9 cellular contexts compared by ENCODE assay signal in the genomic region with DNA sequence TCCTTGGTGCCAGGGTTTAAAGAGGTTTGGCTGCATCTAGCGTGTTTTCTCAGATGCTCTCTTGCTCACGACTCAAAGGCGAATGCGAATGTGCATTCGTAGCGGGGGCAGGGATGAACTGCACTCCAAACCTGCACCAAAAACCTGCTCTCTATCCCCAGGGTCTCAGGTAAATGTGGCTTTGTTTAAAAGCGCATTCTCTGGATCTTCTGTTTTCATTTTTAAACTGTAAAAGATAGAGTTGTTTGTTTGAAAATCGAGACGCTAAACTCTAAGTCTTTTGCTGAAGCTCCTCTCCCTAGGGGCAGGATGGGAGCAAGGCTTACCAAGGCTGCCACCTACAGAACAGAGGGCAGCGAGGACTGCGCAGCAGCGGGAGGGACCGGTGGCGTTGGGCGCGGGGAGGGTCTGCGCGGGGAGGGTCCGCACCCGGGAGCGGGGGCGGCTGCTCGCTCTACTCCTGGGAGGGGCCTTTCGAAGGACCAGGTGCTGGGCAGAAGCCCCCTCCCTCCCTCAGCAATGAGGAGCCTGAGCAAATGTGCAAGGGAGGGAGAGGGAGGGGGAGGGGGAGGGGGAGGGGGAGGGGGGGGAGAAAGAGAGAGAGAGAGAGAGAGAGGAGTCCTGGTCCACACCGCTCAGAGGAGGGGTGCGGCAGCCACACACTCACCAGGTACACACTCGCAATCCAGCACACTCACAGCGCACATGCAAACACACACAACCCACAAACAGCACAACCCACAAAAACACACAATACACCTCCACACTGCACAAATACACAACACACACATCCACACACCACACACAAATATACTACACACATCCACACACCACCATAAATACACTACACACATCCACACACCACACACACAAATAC.
DNase-seq lines count a peak whose midpoint lies in the region; ATAC-seq and TF ChIP-seq lines count a peak whose summit lies in the region.
"Had no signal": no experiment of that assay in that cellular context is flagged by ENCODE, and none has a peak within 500 bp of the region (broad histone marks: within the 10 kb centered on the region; RNA-seq: fewer than 3 reads in every experiment).

No MANE protein-coding gene starts in this region.

- no peaks in the 10 kb centered on the region for H3K9me3 Mint-ChIP-seq in stimulated activated memory B cell treated with anti-CD40 and anti-IgM and Interleukin-4, amounts not matched to agents 10 μg/mL and 1 μg/mL and 100 μg/mL, for 72 hours

- H3K9me3 ChIP-seq in WERI-Rb-1 (ENCODE audit: severe bottlenecking), result no peaks in the 10 kb centered on the region

- no peaks in the 10 kb centered on the region for H3K27me3 ChIP-seq in WERI-Rb-1 (ENCODE audit: insufficient read depth, low read depth, severe bottlenecking)

- peak; percentile 66 for DNase-seq in GM13977 (ENCODE audit: low spot score)
- peak; percentile 70 for DNase-seq in WERI-Rb-1
- peak in 39 of 51 donors; percentile 4 to 87 (median 34) for DNase-seq in hypothalamus (lab: John Stamatoyannopoulos, UW)
- DNase-seq in SIG-M5 treated with dmso at 0.1 percent for 504 hours (lab: John Stamatoyannopoulos, UW; ENCODE audit: unreplicated experiment), result no peak
- DNase-seq in activated effector memory CD4-positive, alpha-beta T cell treated with Interleukin-2 at 50 U/mL for 16 hours, result no peak
- no peak for DNase-seq in activated effector memory CD4-positive, alpha-beta T cell treated with anti-CD3 and anti-CD28 coated beads, Interleukin-2, amount 50 U/mL, for 16 hours
- no peak for DNase-seq in NCI-H2196 (lab: John Stamatoyannopoulos, UW; ENCODE audit: unreplicated experiment)

- peak; percentile 48 for ATAC-seq in stimulated activated memory B cell treated with anti-CD40 and anti-IgM and Interleukin-4, amounts not matched to agents 10 μg/mL and 1 μg/mL and 100 μg/mL, for 72 hours
- ATAC-seq: naive thymus-derived CD8-positive, alpha-beta T cell had no signal

- H3K4me1 Mint-ChIP-seq in stimulated activated memory B cell treated with anti-CD40 and anti-IgM and Interleukin-4, amounts not matched to agents 10 μg/mL and 1 μg/mL and 100 μg/mL, for 72 hours, result no peaks in the 10 kb centered on the region

- no peaks in the 10 kb centered on the region for H3K36me3 ChIP-seq in WERI-Rb-1

- H3K27ac ChIP-seq in WERI-Rb-1, result peak overlapping the region; percentile 85

- peak; percentile 49 for TF ChIP-seq CTCF in GM13977 (IDR thresholded peaks at IDR 0.05; ENCODE audit: extremely low read depth, insufficient read depth, missing control alignments)
- peak; percentile 42; the same call in 1 of the 2 replicates for TF ChIP-seq CTCF in WERI-Rb-1 (IDR thresholded peaks at IDR 0.05; ENCODE audit: low read depth, low read length)

- H3K4me3 ChIP-seq in WERI-Rb-1 (ENCODE audit: low read depth, low read length), result peak overlapping the region; percentile 53

- H3K36me3 Mint-ChIP-seq in stimulated activated memory B cell treated with anti-CD40 and anti-IgM and Interleukin-4, amounts not matched to agents 10 μg/mL and 1 μg/mL and 100 μg/mL, for 72 hours, result no peaks in the 10 kb centered on the region
- H3K36me3 Mint-ChIP-seq: naive thymus-derived CD8-positive, alpha-beta T cell had no signal

- H3K4me3 Mint-ChIP-seq in stimulated activated memory B cell treated with anti-CD40 and anti-IgM and Interleukin-4, amounts not matched to agents 10 μg/mL and 1 μg/mL and 100 μg/mL, for 72 hours, result no peak overlapping the region

- no peaks in the 10 kb centered on the region for H3K27me3 Mint-ChIP-seq in stimulated activated memory B cell treated with anti-CD40 and anti-IgM and Interleukin-4, amounts not matched to agents 10 μg/mL and 1 μg/mL and 100 μg/mL, for 72 hours

- in situ Hi-C loops in GM13977 (cut with MboI; ENCODE audit: low pct_unique_long_range_greater_than_20kb, low sequenced_read_pairs, unreplicated experiment), result no loop called here

- H3K27ac Mint-ChIP-seq in stimulated activated memory B cell treated with anti-CD40 and anti-IgM and Interleukin-4, amounts not matched to agents 10 μg/mL and 1 μg/mL and 100 μg/mL, for 72 hours, result no peak overlapping the region

Comparison
In these comparisons a context has a peak if more than half of its experiments do, and no peak if none do; other contexts are left out.
1. DNase-seq: peak in GM13977 (single experiment), WERI-Rb-1 (single experiment) and hypothalamus (39 of 51); none in SIG-M5 treated with dmso at 0.1 percent for 504 hours (single experiment), activated effector memory CD4-positive, alpha-beta T cell treated with Interleukin-2 at 50 U/mL for 16 hours (single experiment), activated effector memory CD4-positive, alpha-beta T cell treated with anti-CD3 and anti-CD28 coated beads, Interleukin-2, amount 50 U/mL, for 16 hours (single experiment) and NCI-H2196 (single experiment).